ENCODE assay signal across 8 cellular contexts in the genomic region with DNA sequence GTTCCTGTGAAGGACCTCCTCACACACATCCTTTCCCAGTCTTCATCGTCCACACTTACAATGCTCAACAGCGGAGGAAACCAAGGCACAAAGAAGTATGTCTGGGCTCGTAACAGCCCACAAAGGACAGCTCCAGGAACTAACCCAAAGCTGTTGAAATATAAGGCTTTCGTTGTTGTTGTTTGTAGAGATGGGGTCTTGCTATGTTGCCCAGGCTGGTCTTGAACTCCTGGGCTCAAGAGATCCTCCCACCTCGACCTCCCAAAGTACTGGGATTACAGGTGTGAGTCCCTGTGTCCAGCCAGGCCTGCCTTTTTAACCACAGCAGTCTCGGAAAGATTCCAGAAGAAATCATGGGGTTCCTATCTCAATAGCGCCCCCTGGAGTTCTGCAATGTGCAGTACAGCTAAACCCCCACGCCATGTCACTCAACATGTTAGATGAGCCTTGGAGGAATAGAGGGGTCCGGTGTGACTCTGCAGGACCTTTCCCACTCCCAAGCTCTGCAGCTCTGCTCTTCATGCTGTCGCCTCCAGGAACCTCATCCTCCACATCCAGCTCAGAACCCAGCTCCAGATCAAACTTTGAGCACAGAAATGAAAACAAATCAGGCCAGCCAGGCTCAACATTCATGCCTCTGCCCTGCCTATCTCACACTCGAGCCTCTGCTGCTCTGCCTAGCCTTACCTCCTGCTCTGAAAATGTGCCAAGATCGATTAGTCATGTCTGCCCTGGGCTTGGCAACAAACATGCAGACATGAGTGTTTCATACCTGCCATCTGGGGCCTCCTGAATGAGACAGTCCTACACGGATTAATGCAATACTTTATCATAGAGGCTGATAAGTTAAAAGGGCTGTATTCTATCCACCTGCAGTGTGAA. TPM values are rescaled to one million over a fixed set of nuclear protein-coding genes. Genes with fewer than 3 reads are reported as not detected.
DNase-seq lines count a peak whose midpoint lies in the region; ATAC-seq, FAIRE-seq and TF ChIP-seq lines count a peak whose summit lies in the region.

No MANE protein-coding gene starts in this region.

- no peak for TF ChIP-seq EP300 in HepG2 (IDR thresholded peaks at IDR 0.05; ENCODE audit: low read depth in 2 of 2, low read length in 2 of 2)
- TF ChIP-seq EP300 in HepG2 (CRISPR knock-in tag; IDR thresholded peaks at IDR 0.05; ENCODE audit: borderline replicate concordance): no peak

- FAIRE-seq in HepG2 (lab: Jason Lieb, UNC): peak; percentile 70

- 39 to 43% methylated on average over 13 of the region's 13 CpGs for WGBS in GM23248 (ENCODE audit: low coverage in 1 of 2, low lambda C conversion rate in 2 of 2, missing lambda C conversion rate in 2 of 2), 2 experiments
- WGBS in HepG2 (ENCODE audit: low lambda C conversion rate): 41% methylated on average over 10 of the region's 13 CpGs

- intact Hi-C loops in HepG2 (cut with micrococcal nuclease; ENCODE audit: unreplicated experiment): no loop called here

- POLR2A ChIA-PET in BJ (lab: Charles Lee) (no interaction called here), HepG2 (lab: Yijun Ruan, JAX) (no interaction called here)

- in situ Hi-C loops in GM23248 (cut with MboI): no loop called here
- in situ Hi-C loops in astrocyte of the spinal cord (cut with HindIII; ENCODE audit: low sequenced_read_pairs): no loop called here
- in situ Hi-C loops in HepG2 (cut with HindIII; ENCODE audit: extremely low pct_ligation_motif_present, low pct_unique_long_range_greater_than_20kb): no loop called here

- H3K9ac ChIP-seq in GM23248: no peak overlapping the region
- no peak overlapping the region for H3K9ac ChIP-seq in NT2/D1 (ENCODE audit: insufficient read length, low read depth)
- H3K9ac ChIP-seq in HepG2 (ENCODE audit: insufficient read depth, low read depth, low read length): no peak overlapping the region

- ATAC-seq in HepG2 (peak; percentile 71), HG03280 (IDR thresholded peaks at IDR 0.05; ENCODE audit: unreplicated experiment) (no peak), GM21381 (IDR thresholded peaks at IDR 0.05; ENCODE audit: unreplicated experiment) (no peak)

- peak; percentile 54 for TF ChIP-seq RAD21 in HepG2 (CRISPR knock-in tag; IDR thresholded peaks at IDR 0.05)

- H3K4me2 ChIP-seq in GM23248 (ENCODE audit: unreplicated experiment) (no peak overlapping the region), HepG2 (ENCODE audit: low read depth, low read length) (peak overlapping the region; percentile 57)

- H3K79me2 ChIP-seq in GM23248 (ENCODE audit: insufficient read depth): no peaks in the 10 kb centered on the region
- no peaks in the 10 kb centered on the region for H3K79me2 ChIP-seq in HepG2 (ENCODE audit: insufficient read depth, low read length)

- no peaks in the 10 kb centered on the region for H3K27me3 ChIP-seq in BJ (ENCODE audit: control insufficient read depth, insufficient read depth, low read length)
- H3K27me3 ChIP-seq in GM23248 (replicated peaks; ENCODE audit: insufficient read depth): peaks cover 6% of the 10 kb centered on the region; the same call in 1 of the 2 replicates
- no peaks in the 10 kb centered on the region for H3K27me3 ChIP-seq in NT2/D1 (ENCODE audit: insufficient read depth, insufficient read length)
- H3K27me3 ChIP-seq in HepG2 (ENCODE audit: control insufficient read depth in 1 of 2, insufficient read depth in 2 of 2, low read length in 2 of 2): no peaks in the 10 kb centered on the region

- H3K27ac ChIP-seq in GM23248: no peak overlapping the region
- no peak overlapping the region for H3K27ac ChIP-seq in HepG2 (ENCODE audit: extremely low read length, insufficient read depth, low read length)

- H3K4me1 ChIP-seq in GM23248 (ENCODE audit: insufficient read depth): peaks cover 5% of the 10 kb centered on the region
- no peaks in the 10 kb centered on the region for H3K4me1 ChIP-seq in NT2/D1 (ENCODE audit: insufficient read depth, insufficient read length)
- 0 out of 2 replicates have a peak, but pooled peaks cover 10% of the 10 kb centered on the region for H3K4me1 ChIP-seq in HepG2 (ENCODE audit: insufficient read depth, low read length)

- TF ChIP-seq CTCF in BJ (IDR thresholded peaks at IDR 0.05; ENCODE audit: insufficient read depth, low read depth, low read length): peak; percentile 80
- peak; percentile 68 for TF ChIP-seq CTCF in astrocyte of the spinal cord (IDR thresholded peaks at IDR 0.05; ENCODE audit: low read depth, low read length)
- TF ChIP-seq CTCF in HepG2 (CRISPR knock-in tag; IDR thresholded peaks at IDR 0.05): peak; percentile 79

- H3K4me3 ChIP-seq in BJ (ENCODE audit: low read depth, low read length): no peak overlapping the region
- H3K4me3 ChIP-seq in GM23248: no peak overlapping the region
- H3K4me3 ChIP-seq in NT2/D1 (ENCODE audit: insufficient read length, low read depth): no peak overlapping the region
- no peak overlapping the region for H3K4me3 ChIP-seq in astrocyte of the spinal cord (ENCODE audit: low read depth, low read length)
- peak overlapping the region in 1 of 3 experiments; percentile 17; a peak in 1 of 6 replicates for H3K4me3 ChIP-seq in HepG2 (replicated peaks in 1 of 3; ENCODE audit: insufficient read depth in 1 of 3, low read depth in 2 of 3, low read length in 3 of 3)

- BruUV-seq in HepG2 (replicated peaks; lab: Mats Ljungman, UMichigan): no TSS peak

- H4K20me1 ChIP-seq in GM23248 (ENCODE audit: insufficient read depth) (no peaks in the 10 kb centered on the region), HepG2 (ENCODE audit: insufficient read depth, low read length) (no peaks in the 10 kb centered on the region)

- H3K9me2 ChIP-seq in GM23248 (ENCODE audit: insufficient read depth): no peaks in the 10 kb centered on the region

- H2AFZ ChIP-seq in GM23248 (no peak overlapping the region), HepG2 (ENCODE audit: low read length) (no peak overlapping the region)

- H3K9me3 ChIP-seq in GM23248 (ENCODE audit: low read depth): no peaks in the 10 kb centered on the region
- no peaks in the 10 kb centered on the region for H3K9me3 ChIP-seq in NT2/D1 (ENCODE audit: insufficient read depth, low read length)
- no peaks in the 10 kb centered on the region for H3K9me3 ChIP-seq in HepG2 (ENCODE audit: low read length)

- H3K36me3 ChIP-seq in BJ (ENCODE audit: control insufficient read depth, insufficient read depth, low read length) (no peaks in the 10 kb centered on the region), GM23248 (ENCODE audit: low read depth) (no peaks in the 10 kb centered on the region), NT2/D1 (ENCODE audit: insufficient read depth, insufficient read length, low read length) (no peaks in the 10 kb centered on the region), HepG2 (replicated peaks in 1 of 2; ENCODE audit: control insufficient read depth in 1 of 2, insufficient read depth in 2 of 2, low read length in 2 of 2) (no peaks in the 10 kb centered on the region)

- H3F3A ChIP-seq in GM23248 (ENCODE audit: insufficient read depth): no peaks in the 10 kb centered on the region

- no peak for TF ChIP-seq POLR2A in HepG2 (IDR thresholded peaks at IDR 0.05; ENCODE audit: insufficient read depth in 1 of 2, low read depth in 2 of 2, low read length in 2 of 2)

- CTCF ChIA-PET in BJ (lab: Yijun Ruan, JAX) (interaction anchor here (0.7 to 11.0 kb wide), 10 partner anchors 9 to 140 kb away, joined by 3 to 122 read pairs (median 9); no protein-coding TSS in a partner anchor), HepG2 (lab: Yijun Ruan, JAX; ENCODE audit: low intra/inter-chr PET ratio, low total read pairs) (interaction anchor here (1.1 to 1.5 kb wide), 2 partner anchors 49 to 140 kb away, joined by 5 to 20 read pairs; no protein-coding TSS in a partner anchor)

- DNase-seq in BJ (ENCODE audit: low read depth) (no peak), GM23248 (peak; percentile 52), NT2/D1 (ENCODE audit: low read depth, low spot score) (peak; percentile 47), astrocyte of the spinal cord (ENCODE audit: low read depth, low spot score) (peak; percentile 34), HepG2 (ENCODE audit: low spot score) (peak; percentile 53)
- no peak for DNase-seq in NK-92 treated with Interleukin-12 subunit alpha and Interleukin-12 subunit beta, amount 100 ng/mL, for 24 hours (lab: John Stamatoyannopoulos, UW)

RNA-seq across cellular contexts. Expression of gene PLA2G4C, which starts 7.5 kb away (rescaled TPM):
- 7.2 and 11.3 TPM in 2 replicates for polyA plus RNA-seq in BJ (2011; rRNA removed)
- polyA minus RNA-seq in BJ (2011; rRNA and poly(A)+ RNA removed): 2.7 and 6.3 TPM in 2 replicates
- 0.63 and 0.76 TPM in 2 replicates for total RNA-seq in GM23248 (2014; rRNA removed; shearing (Covaris generic))
- polyA plus RNA-seq in GM23248 (2016; fragmentation: Nextera tagmentation; extraction: Ambion mirVana): 1.8 and 1.9 TPM in 2 replicates
- 0.87 and 1.7 TPM in 2 replicates for total RNA-seq in HepG2 (2016; rRNA removed; fragmentation: Illumina TruSeq; extraction: Trizol)
- not detected in 2 replicates for total RNA-seq in HepG2 (2016; cell fraction: cytosol; rRNA removed; fragmentation: Illumina TruSeq; extraction: Trizol; ENCODE audit: low read depth)
- total RNA-seq in HepG2 (2016; cell fraction: insoluble cytoplasmic fraction; rRNA removed; fragmentation: Illumina TruSeq; extraction: Trizol): 0.30 and 1.1 TPM in 2 replicates
- total RNA-seq in HepG2 (2016; cell fraction: membrane; rRNA removed; fragmentation: Illumina TruSeq; extraction: Trizol): 0.19 and 1.9 TPM in 2 replicates
- 0.60 and 4.0 TPM in 2 replicates for total RNA-seq in HepG2 (2016; cell fraction: nucleus; rRNA removed; fragmentation: Illumina TruSeq; extraction: Trizol)
- 1.6 and 2.8 TPM in 2 replicates for polyA plus RNA-seq in HepG2 (2011; rRNA removed)
- polyA plus RNA-seq in HepG2 (2011; cell fraction: cytosol; rRNA removed): 0.99 and 1.6 TPM in 2 replicates
- 5.9 and 6.4 TPM in 2 replicates for polyA plus RNA-seq in HepG2 (2011; cell fraction: nucleus; rRNA removed)
- 0.91 and 1.1 TPM in 2 replicates for polyA plus RNA-seq in HepG2 (2012)
- 0.34 TPM in 2 replicates for polyA plus RNA-seq in HepG2 (2016; cell fraction: cytosol; fragmentation: Illumina TruSeq; extraction: Trizol; ENCODE audit: low read depth)
- 0.82 and 1.6 TPM in 2 replicates for polyA plus RNA-seq in HepG2 (2016; cell fraction: insoluble cytoplasmic fraction; fragmentation: Illumina TruSeq; extraction: Trizol; ENCODE audit: low read depth)
- 0.19 TPM in 1 of 2 replicates, not detected in the other for polyA plus RNA-seq in HepG2 (2016; cell fraction: membrane; fragmentation: Illumina TruSeq; extraction: Trizol; ENCODE audit: low read depth)
- polyA plus RNA-seq in HepG2 (2016; cell fraction: nucleus; fragmentation: Illumina TruSeq; extraction: Trizol; ENCODE audit: insufficient read depth, low read depth): 2.2 and 2.5 TPM in 2 replicates
- 0.58 and 2.7 TPM in 2 replicates for polyA minus RNA-seq in HepG2 (2011; rRNA and poly(A)+ RNA removed; ENCODE audit: low replicate concordance)
- 1.5 TPM in 1 of 2 replicates, not detected in the other for polyA minus RNA-seq in HepG2 (2011; cell fraction: cytosol; rRNA and poly(A)+ RNA removed)
- 4.2 and 5.0 TPM in 2 replicates for polyA minus RNA-seq in HepG2 (2011; cell fraction: nucleus; rRNA and poly(A)+ RNA removed)

RNA-seq across cellular contexts. Expression of gene CABP5, which starts 59.2 kb away (rescaled TPM):
- polyA plus RNA-seq in BJ (2011; rRNA removed) (not detected in 2 replicates), GM23248 (2016; fragmentation: Nextera tagmentation; extraction: Ambion mirVana) (not detected in 2 replicates), HepG2 (2011; rRNA removed) (not detected in 2 replicates)
- not detected in 2 replicates for polyA minus RNA-seq in BJ (2011; rRNA and poly(A)+ RNA removed)
- total RNA-seq in GM23248 (2014; rRNA removed; shearing (Covaris generic)): not detected in 2 replicates
- total RNA-seq in HepG2 (2016; rRNA removed; fragmentation: Illumina TruSeq; extraction: Trizol): not detected in 2 replicates
- total RNA-seq in HepG2 (2016; cell fraction: cytosol; rRNA removed; fragmentation: Illumina TruSeq; extraction: Trizol; ENCODE audit: low read depth): not detected in 2 replicates
- total RNA-seq in HepG2 (2016; cell fraction: insoluble cytoplasmic fraction; rRNA removed; fragmentation: Illumina TruSeq; extraction: Trizol): not detected in 2 replicates
- total RNA-seq in HepG2 (2016; cell fraction: membrane; rRNA removed; fragmentation: Illumina TruSeq; extraction: Trizol): not detected in 2 replicates
- not detected in 2 replicates for total RNA-seq in HepG2 (2016; cell fraction: nucleus; rRNA removed; fragmentation: Illumina TruSeq; extraction: Trizol)
- not detected in 2 replicates for polyA plus RNA-seq in HepG2 (2011; cell fraction: cytosol; rRNA removed)
- polyA plus RNA-seq in HepG2 (2011; cell fraction: nucleus; rRNA removed): not detected in 2 replicates
- not detected in 2 replicates for polyA plus RNA-seq in HepG2 (2012)
- not detected in 2 replicates for polyA plus RNA-seq in HepG2 (2016; cell fraction: cytosol; fragmentation: Illumina TruSeq; extraction: Trizol; ENCODE audit: low read depth)
- polyA plus RNA-seq in HepG2 (2016; cell fraction: insoluble cytoplasmic fraction; fragmentation: Illumina TruSeq; extraction: Trizol; ENCODE audit: low read depth): not detected in 2 replicates
- polyA plus RNA-seq in HepG2 (2016; cell fraction: membrane; fragmentation: Illumina TruSeq; extraction: Trizol; ENCODE audit: low read depth): not detected in 2 replicates
- polyA plus RNA-seq in HepG2 (2016; cell fraction: nucleus; fragmentation: Illumina TruSeq; extraction: Trizol; ENCODE audit: insufficient read depth, low read depth): not detected in 2 replicates
- polyA minus RNA-seq in HepG2 (2011; rRNA and poly(A)+ RNA removed; ENCODE audit: low replicate concordance): not detected in 2 replicates
- polyA minus RNA-seq in HepG2 (2011; cell fraction: cytosol; rRNA and poly(A)+ RNA removed): not detected in 2 replicates
- polyA minus RNA-seq in HepG2 (2011; cell fraction: nucleus; rRNA and poly(A)+ RNA removed): not detected in 2 replicates

Comparison
In these comparisons a context has a peak if more than half of its experiments do, and no peak if none do; other contexts are left out.
1. DNase-seq: peak in GM23248 (single experiment), NT2/D1 (single experiment), astrocyte of the spinal cord (single experiment) and HepG2 (single experiment); none in BJ (single experiment) and NK-92 treated with Interleukin-12 subunit alpha and Interleukin-12 subunit beta, amount 100 ng/mL, for 24 hours (single experiment).
2. Peak in every context shown above with its lines, with median percentiles within 50 percentile points of each other: CTCF ChIP-seq.